Comparison of ENCODE assay signal across 8 cellular contexts in genomic region chrX:2928583-2929434, GRCh38. TPM values are rescaled to one million over a fixed set of nuclear protein-coding genes. Genes with fewer than 3 reads are reported as not detected.
DNase-seq lines count a peak whose midpoint lies in the region; ATAC-seq and TF ChIP-seq lines count a peak whose summit lies in the region.

Gene ARSD, minus strand, starts transcription at chrX:2929339. Its CDS starts 64 bp downstream, at chrX:2929275.

- peak in 1 of 2 donors; percentile 66 for TF ChIP-seq EP300 in tibial nerve (IDR thresholded peaks at IDR 0.05)

- H3K4me3 ChIP-seq in Peyer's patch (peak within 1 kb of the TSS; percentile 55 to 75 (median 70)), tibial nerve (peak within 1 kb of the TSS; percentile 59 to 73 (median 65))

- WGBS in tibial nerve, 2 donors, result 0 to 1% methylated on average over 29 to 35 of the region's 84 CpGs

- H3K27ac ChIP-seq in Peyer's patch, result peak within 1 kb of the TSS; percentile 85 to 98 (median 96)
- peak within 1 kb of the TSS; percentile 82 to 98 (median 95) for H3K27ac ChIP-seq in tibial nerve

- TF ChIP-seq CTCF in Peyer's patch (IDR thresholded peaks at IDR 0.05), result no peak
- no peak for TF ChIP-seq CTCF in tibial nerve (IDR thresholded peaks at IDR 0.05)

- H3K27me3 ChIP-seq in Peyer's patch (no peaks in the 10 kb centered on the region), tibial nerve (no peaks in the 10 kb centered on the region)

- H3K36me3 Mint-ChIP-seq in activated naive CD4-positive, alpha-beta T cell treated with anti-CD3 and anti-CD28 coated beads, Interleukin-2, amount 50 U/mL, for 72 hours, result peaks cover 0 to 6% of the 10 kb centered on the region in 2 donors

- no peak within 1 kb of the TSS for H3K27ac Mint-ChIP-seq in activated naive CD4-positive, alpha-beta T cell treated with anti-CD3 and anti-CD28 coated beads, Interleukin-2, amount 50 U/mL, for 72 hours

- ATAC-seq in HG03039 (IDR thresholded peaks at IDR 0.05; ENCODE audit: unreplicated experiment), result peak; percentile 85
- peak; percentile 91 to 93 for ATAC-seq in activated naive CD4-positive, alpha-beta T cell treated with anti-CD3 and anti-CD28 coated beads, Interleukin-2, amount 50 U/mL, for 72 hours

- H3K4me1 ChIP-seq in Peyer's patch, result peaks cover 0 to 3% (median 0%) of the 10 kb centered on the region in 4 donors
- H3K4me1 ChIP-seq in tibial nerve, result no peaks in the 10 kb centered on the region

- peaks cover 3 to 5% of the 10 kb centered on the region in 2 donors for H3K9me3 Mint-ChIP-seq in activated naive CD4-positive, alpha-beta T cell treated with anti-CD3 and anti-CD28 coated beads, Interleukin-2, amount 50 U/mL, for 72 hours

- H3K36me3 ChIP-seq in Peyer's patch, result no peaks in the 10 kb centered on the region
- peaks cover 0 to 6% (median 0%) of the 10 kb centered on the region in 3 donors for H3K36me3 ChIP-seq in tibial nerve

- peak; percentile 83 to 87 for TF ChIP-seq POLR2A in Peyer's patch (IDR thresholded peaks at IDR 0.05)
- TF ChIP-seq POLR2A in tibial nerve (IDR thresholded peaks at IDR 0.05), result peak; percentile 83

- peak; percentile 30 for DNase-seq in NK-92 treated with Interleukin-12 subunit alpha and Interleukin-12 subunit beta, amount 100 ng/mL, for 24 hours (lab: John Stamatoyannopoulos, UW)
- DNase-seq in NK-92 (lab: John Stamatoyannopoulos, UW; ENCODE audit: unreplicated experiment) (no peak), Peyer's patch (peak; percentile 81 to 95 (median 87)), glomerular endothelial cell (ENCODE audit: extremely low read depth, low read depth, low spot score) (no peak), nucleus accumbens (lab: John Stamatoyannopoulos, UW) (peak in 53 of 56 donors; percentile 1 to 73 (median 38)), tibial nerve (ENCODE audit: low spot score in 2 of 2) (peak; percentile 77 to 86)
- peak; percentile 29 to 59 for DNase-seq in activated naive CD4-positive, alpha-beta T cell treated with anti-CD3 and anti-CD28 coated beads, Interleukin-2, amount 50 U/mL, for 72 hours (ENCODE audit: low spot score in 2 of 2)

- H3K9me3 ChIP-seq in Peyer's patch (no peaks in the 10 kb centered on the region), tibial nerve (peaks cover 0 to 12% (median 0%) of the 10 kb centered on the region in 4 donors)

RNA-seq across cellular contexts. Expression of gene ARSD, which starts in this region (rescaled TPM):
- total RNA-seq in Peyer's patch (10 to 100 TPM; 11.6 to 87.4 (median 60.0) TPM), glomerular endothelial cell (27.4 and 32.5 TPM in 2 replicates), tibial nerve (10 to 100 TPM; 17.1 to 28.6 (median 26.0) TPM)
- total RNA-seq in activated naive CD4-positive, alpha-beta T cell treated with anti-CD3 and anti-CD28 coated beads, Interleukin-2, amount 50 U/mL, for 72 hours, result 1 to 10 TPM; 1.2 to 1.7 TPM

Comparison
In these comparisons a context has a peak if more than half of its experiments do, and no peak if none do; other contexts are left out.
1. RNA of gene ARSD (total RNA-seq): 11.6 to 87.4 TPM in Peyer's patch, 27.4 to 32.5 TPM in glomerular endothelial cell and 17.1 to 28.6 TPM in tibial nerve; 1.2 to 1.7 TPM in activated naive CD4-positive, alpha-beta T cell treated with anti-CD3 and anti-CD28 coated beads, Interleukin-2, amount 50 U/mL, for 72 hours; every median in the first group is over 4 times any median in the second.
2. DNase-seq: peak in NK-92 treated with Interleukin-12 subunit alpha and Interleukin-12 subunit beta, amount 100 ng/mL, for 24 hours (single experiment), Peyer's patch (3 of 3), activated naive CD4-positive, alpha-beta T cell treated with anti-CD3 and anti-CD28 coated beads, Interleukin-2, amount 50 U/mL, for 72 hours (2 of 2), nucleus accumbens (53 of 56) and tibial nerve (2 of 2); none in NK-92 (single experiment) and glomerular endothelial cell (single experiment).